2 cellular contexts compared by ENCODE assay signal in genomic region chr1:77230051-77230450, GRCh38.
TF ChIP-seq lines count a peak whose summit lies in the region.

No MANE protein-coding gene starts in this region.

TF ChIP-seq in IMR-90, 13 proteins besides CTCF, POLR2A, EP300 and RAD21 (continued from another document):
- TF ChIP-seq USF2 (IDR thresholded peaks at IDR 0.05; ENCODE audit: low read depth, low read length), result no peak
TF ChIP-seq in IMR-90: peak in this region for 0.

TF ChIP-seq in WTC11, 78 proteins besides CTCF, POLR2A, EP300 and RAD21 (continued from another document):
- TF ChIP-seq, protein P1, sequence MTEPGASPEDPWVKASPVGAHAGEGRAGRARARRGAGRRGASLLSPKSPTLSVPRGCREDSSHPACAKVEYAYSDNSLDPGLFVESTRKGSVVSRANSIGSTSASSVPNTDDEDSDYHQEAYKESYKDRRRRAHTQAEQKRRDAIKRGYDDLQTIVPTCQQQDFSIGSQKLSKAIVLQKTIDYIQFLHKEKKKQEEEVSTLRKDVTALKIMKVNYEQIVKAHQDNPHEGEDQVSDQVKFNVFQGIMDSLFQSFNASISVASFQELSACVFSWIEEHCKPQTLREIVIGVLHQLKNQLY (CRISPR knock-in tag; IDR thresholded peaks at IDR 0.05), result no peak
- no peak for TF ChIP-seq FOXK1 (CRISPR knock-in tag; IDR thresholded peaks at IDR 0.05)
- no peak for TF ChIP-seq GABPB1 (CRISPR knock-in tag; IDR thresholded peaks at IDR 0.05)
- TF ChIP-seq, protein P2, sequence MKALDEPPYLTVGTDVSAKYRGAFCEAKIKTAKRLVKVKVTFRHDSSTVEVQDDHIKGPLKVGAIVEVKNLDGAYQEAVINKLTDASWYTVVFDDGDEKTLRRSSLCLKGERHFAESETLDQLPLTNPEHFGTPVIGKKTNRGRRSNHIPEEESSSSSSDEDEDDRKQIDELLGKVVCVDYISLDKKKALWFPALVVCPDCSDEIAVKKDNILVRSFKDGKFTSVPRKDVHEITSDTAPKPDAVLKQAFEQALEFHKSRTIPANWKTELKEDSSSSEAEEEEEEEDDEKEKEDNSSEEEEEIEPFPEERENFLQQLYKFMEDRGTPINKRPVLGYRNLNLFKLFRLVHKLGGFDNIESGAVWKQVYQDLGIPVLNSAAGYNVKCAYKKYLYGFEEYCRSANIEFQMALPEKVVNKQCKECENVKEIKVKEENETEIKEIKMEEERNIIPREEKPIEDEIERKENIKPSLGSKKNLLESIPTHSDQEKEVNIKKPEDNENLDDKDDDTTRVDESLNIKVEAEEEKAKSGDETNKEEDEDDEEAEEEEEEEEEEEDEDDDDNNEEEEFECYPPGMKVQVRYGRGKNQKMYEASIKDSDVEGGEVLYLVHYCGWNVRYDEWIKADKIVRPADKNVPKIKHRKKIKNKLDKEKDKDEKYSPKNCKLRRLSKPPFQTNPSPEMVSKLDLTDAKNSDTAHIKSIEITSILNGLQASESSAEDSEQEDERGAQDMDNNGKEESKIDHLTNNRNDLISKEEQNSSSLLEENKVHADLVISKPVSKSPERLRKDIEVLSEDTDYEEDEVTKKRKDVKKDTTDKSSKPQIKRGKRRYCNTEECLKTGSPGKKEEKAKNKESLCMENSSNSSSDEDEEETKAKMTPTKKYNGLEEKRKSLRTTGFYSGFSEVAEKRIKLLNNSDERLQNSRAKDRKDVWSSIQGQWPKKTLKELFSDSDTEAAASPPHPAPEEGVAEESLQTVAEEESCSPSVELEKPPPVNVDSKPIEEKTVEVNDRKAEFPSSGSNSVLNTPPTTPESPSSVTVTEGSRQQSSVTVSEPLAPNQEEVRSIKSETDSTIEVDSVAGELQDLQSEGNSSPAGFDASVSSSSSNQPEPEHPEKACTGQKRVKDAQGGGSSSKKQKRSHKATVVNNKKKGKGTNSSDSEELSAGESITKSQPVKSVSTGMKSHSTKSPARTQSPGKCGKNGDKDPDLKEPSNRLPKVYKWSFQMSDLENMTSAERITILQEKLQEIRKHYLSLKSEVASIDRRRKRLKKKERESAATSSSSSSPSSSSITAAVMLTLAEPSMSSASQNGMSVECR (CRISPR knock-in tag; IDR thresholded peaks at IDR 0.05; ENCODE audit: borderline replicate concordance), result no peak
- TF ChIP-seq, protein P3, sequence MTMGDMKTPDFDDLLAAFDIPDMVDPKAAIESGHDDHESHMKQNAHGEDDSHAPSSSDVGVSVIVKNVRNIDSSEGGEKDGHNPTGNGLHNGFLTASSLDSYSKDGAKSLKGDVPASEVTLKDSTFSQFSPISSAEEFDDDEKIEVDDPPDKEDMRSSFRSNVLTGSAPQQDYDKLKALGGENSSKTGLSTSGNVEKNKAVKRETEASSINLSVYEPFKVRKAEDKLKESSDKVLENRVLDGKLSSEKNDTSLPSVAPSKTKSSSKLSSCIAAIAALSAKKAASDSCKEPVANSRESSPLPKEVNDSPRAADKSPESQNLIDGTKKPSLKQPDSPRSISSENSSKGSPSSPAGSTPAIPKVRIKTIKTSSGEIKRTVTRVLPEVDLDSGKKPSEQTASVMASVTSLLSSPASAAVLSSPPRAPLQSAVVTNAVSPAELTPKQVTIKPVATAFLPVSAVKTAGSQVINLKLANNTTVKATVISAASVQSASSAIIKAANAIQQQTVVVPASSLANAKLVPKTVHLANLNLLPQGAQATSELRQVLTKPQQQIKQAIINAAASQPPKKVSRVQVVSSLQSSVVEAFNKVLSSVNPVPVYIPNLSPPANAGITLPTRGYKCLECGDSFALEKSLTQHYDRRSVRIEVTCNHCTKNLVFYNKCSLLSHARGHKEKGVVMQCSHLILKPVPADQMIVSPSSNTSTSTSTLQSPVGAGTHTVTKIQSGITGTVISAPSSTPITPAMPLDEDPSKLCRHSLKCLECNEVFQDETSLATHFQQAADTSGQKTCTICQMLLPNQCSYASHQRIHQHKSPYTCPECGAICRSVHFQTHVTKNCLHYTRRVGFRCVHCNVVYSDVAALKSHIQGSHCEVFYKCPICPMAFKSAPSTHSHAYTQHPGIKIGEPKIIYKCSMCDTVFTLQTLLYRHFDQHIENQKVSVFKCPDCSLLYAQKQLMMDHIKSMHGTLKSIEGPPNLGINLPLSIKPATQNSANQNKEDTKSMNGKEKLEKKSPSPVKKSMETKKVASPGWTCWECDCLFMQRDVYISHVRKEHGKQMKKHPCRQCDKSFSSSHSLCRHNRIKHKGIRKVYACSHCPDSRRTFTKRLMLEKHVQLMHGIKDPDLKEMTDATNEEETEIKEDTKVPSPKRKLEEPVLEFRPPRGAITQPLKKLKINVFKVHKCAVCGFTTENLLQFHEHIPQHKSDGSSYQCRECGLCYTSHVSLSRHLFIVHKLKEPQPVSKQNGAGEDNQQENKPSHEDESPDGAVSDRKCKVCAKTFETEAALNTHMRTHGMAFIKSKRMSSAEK (CRISPR knock-in tag; IDR thresholded peaks at IDR 0.05; ENCODE audit: borderline replicate concordance), result no peak
- TF ChIP-seq RORB (CRISPR knock-in tag; IDR thresholded peaks at IDR 0.05), result no peak
- no peak for TF ChIP-seq ZNF425 (CRISPR knock-in tag; conservative IDR thresholded peaks at IDR 0.05)
- TF ChIP-seq USF1 (CRISPR knock-in tag; IDR thresholded peaks at IDR 0.05), result no peak
- no peak for TF ChIP-seq GRHL2 (CRISPR knock-in tag; IDR thresholded peaks at IDR 0.05; ENCODE audit: insufficient replicate concordance, severe bottlenecking)
- TF ChIP-seq JAZF1 (CRISPR knock-in tag; IDR thresholded peaks at IDR 0.05), result no peak
